ENCODE assay signal across 8 cellular contexts in the genomic region with DNA sequence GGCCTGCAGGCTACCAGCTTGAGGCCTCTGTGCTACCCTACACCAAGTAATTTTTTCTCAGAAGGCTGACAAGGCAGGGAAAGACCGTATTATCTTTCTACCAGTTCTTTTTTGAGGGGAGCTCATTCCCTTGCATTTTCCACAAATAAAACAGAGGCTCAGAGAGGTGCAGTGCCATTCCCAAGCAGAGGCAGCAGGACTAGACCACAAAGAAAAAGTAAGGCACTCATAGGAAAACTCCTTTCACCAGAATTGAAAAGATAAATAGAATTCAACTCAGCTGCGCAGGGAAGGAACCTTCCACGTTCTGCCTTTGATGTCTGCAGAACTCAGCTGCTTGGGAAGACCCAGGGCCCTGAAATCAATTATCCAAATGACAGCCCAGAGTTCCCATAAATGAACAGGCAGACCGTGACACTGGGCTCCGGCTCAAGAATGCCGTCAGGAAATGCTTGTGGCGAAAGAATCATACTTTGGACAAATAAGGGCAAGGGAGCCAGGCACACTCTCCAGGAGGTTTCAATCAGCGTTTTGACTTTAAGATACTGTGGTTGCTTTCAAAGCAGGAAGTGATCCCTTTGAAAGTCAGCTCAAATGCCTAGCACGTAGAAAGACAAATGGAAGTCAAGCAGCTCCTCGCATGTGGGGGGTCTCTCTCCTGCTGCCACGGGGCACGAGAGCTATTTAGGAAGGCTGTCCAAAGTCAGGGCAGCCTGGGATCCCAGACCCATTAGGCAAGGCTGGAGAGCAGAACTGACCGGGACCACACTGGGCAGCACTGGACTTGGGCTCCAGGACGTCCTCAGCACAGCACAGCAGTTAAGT. TPM values are rescaled to one million over a fixed set of nuclear protein-coding genes. Genes with fewer than 3 reads are reported as not detected.
DNase-seq lines count a peak whose midpoint lies in the region; ATAC-seq and TF ChIP-seq lines count a peak whose summit lies in the region.

No MANE protein-coding gene starts in this region.

- H4K5ac ChIP-seq in IMR-90 (ENCODE audit: low read depth, low read length) = peak overlapping the region; percentile 90

- peak overlapping the region; percentile 71 for H3K4me2 ChIP-seq in IMR-90 (ENCODE audit: low read depth, low read length)

- intact Hi-C loops in IMR-90 (cut with micrococcal nuclease) = loop anchor here (2.0 kb wide), 1 partner anchor 14 kb away; a partner anchor contains a TSS
- intact Hi-C loops in heart right ventricle (cut with DNase I) = loop anchor here in 2 of 10 donors (2.0 to 5.0 kb wide), 2 partner anchors 16 to 36 kb away; no protein-coding TSS in a partner anchor
- intact Hi-C loops in psoas muscle (cut with DNase I) = no loop called here

- H3K18ac ChIP-seq in IMR-90 (ENCODE audit: low read depth, low read length) = peak overlapping the region; percentile 87

- no peaks in the 10 kb centered on the region for H3K27me3 ChIP-seq in IMR-90 (ENCODE audit: control insufficient read depth, insufficient read depth, low read length)
- H3K27me3 ChIP-seq in adipocyte (replicated peaks; ENCODE audit: control insufficient read depth, insufficient read depth, low read length) = no peaks in the 10 kb centered on the region
- H3K27me3 ChIP-seq in heart right ventricle = no peaks in the 10 kb centered on the region
- no peaks in the 10 kb centered on the region for H3K27me3 ChIP-seq in psoas muscle (ENCODE audit: insufficient read depth in 3 of 3, low read length in 2 of 3)

- peak; percentile 84 for TF ChIP-seq POLR2A in IMR-90 (IDR thresholded peaks at IDR 0.05; ENCODE audit: low read depth, low read length)

- dilution Hi-C loops in IMR-90 (cut with HindIII; ENCODE audit: low sequenced_read_pairs, unreplicated experiment) = no loop called here

- H4K8ac ChIP-seq in IMR-90 (ENCODE audit: low read depth in 2 of 2, low read length in 2 of 2) = peak overlapping the region; percentile 96 to 97

- H2AFZ ChIP-seq in IMR-90 (replicated peaks; ENCODE audit: low read length, poor library complexity) = peak overlapping the region; percentile 79

- H2BK120ac ChIP-seq in IMR-90 (ENCODE audit: low read depth, low read length) = peak overlapping the region; percentile 97

- H4K20me1 ChIP-seq in IMR-90 (ENCODE audit: insufficient read depth, low read length) = peaks cover 16% of the 10 kb centered on the region; the same call in 1 of the 2 replicates

- peak overlapping the region; percentile 99 for H3K4ac ChIP-seq in IMR-90 (ENCODE audit: low read depth, low read length)

- POLR2A ChIA-PET in IMR-90 (lab: Charles Lee; ENCODE audit: unreplicated experiment) = interaction anchor here (0.5 to 1.1 kb wide), 4 partner anchors 14 to 263 kb away, joined by 3 to 7 read pairs (median 4); a partner anchor contains a TSS

- peak; percentile 91 for DNase-seq in AG08395 (ENCODE audit: low spot score)
- DNase-seq in IMR-90 = peak; percentile 98
- peak; percentile 98 for DNase-seq in adipocyte (ENCODE audit: low read depth)
- DNase-seq in heart right ventricle = peak; percentile 71 to 88
- DNase-seq in psoas muscle = peak; percentile 87
- DNase-seq in germinal center (ENCODE audit: low spot score) = no peak

- peak overlapping the region; percentile 87 for H2BK15ac ChIP-seq in IMR-90 (ENCODE audit: low read depth, low read length)

- TF ChIP-seq RAD21 in IMR-90 (IDR thresholded peaks at IDR 0.05; ENCODE audit: low read length) = no peak

- peaks cover 48% of the 10 kb centered on the region for H3K9me1 ChIP-seq in IMR-90 (ENCODE audit: insufficient read depth, low read length)

- peak; percentile 47 for ATAC-seq in IMR-90 (ENCODE audit: low read depth)
- peak; percentile 70 to 86 (median 82) for ATAC-seq in heart right ventricle
- ATAC-seq in psoas muscle = peak; percentile 81 to 87 (median 86)
- no peak for ATAC-seq in GM21619 (IDR thresholded peaks at IDR 0.05; ENCODE audit: unreplicated experiment)
- ATAC-seq in GM21576 (IDR thresholded peaks at IDR 0.05; ENCODE audit: unreplicated experiment) = no peak

- peaks cover 29 to 81% of the 10 kb centered on the region in 2 experiments for H3K79me1 ChIP-seq in IMR-90 (ENCODE audit: low read depth in 1 of 2, low read length in 2 of 2)

- H3K27ac ChIP-seq in IMR-90 (ENCODE audit: insufficient read depth, low read length) (peak overlapping the region; percentile 99), heart right ventricle (peak overlapping the region; percentile 87 to 99 (median 98)), psoas muscle (peak overlapping the region; percentile 89)

- TF ChIP-seq CTCF in IMR-90 (conservative IDR thresholded peaks at IDR 0.05; ENCODE audit: low read depth, low read length) (no peak), heart right ventricle (IDR thresholded peaks at IDR 0.05) (no peak), psoas muscle (IDR thresholded peaks at IDR 0.05) (no peak)

- H2BK5ac ChIP-seq in IMR-90 (ENCODE audit: low read depth, low read length, poor library complexity, severe bottlenecking) = peak overlapping the region; percentile 98

- H4K91ac ChIP-seq in IMR-90 (ENCODE audit: insufficient read depth, low read depth, low read length) = peak overlapping the region; percentile 98

- H3K56ac ChIP-seq in IMR-90 (ENCODE audit: extremely low read depth, insufficient read depth, low read length) = peak overlapping the region; percentile 99

- CTCF ChIA-PET in IMR-90 (lab: Yijun Ruan, JAX) = interaction anchor here (0.8 to 2.0 kb wide), 3 partner anchors 8 to 31 kb away, joined by 3 to 4 read pairs (median 3); no protein-coding TSS in a partner anchor

- WGBS in IMR-90 (ENCODE audit: extremely low coverage in 2 of 2, insufficient read length in 1 of 2), 2 experiments = 0% methylated on average over 2 of the region's 14 CpGs; no CpG with 5 or more reads in 1 of the 2 experiments
- 3 to 6% methylated on average over 14 of the region's 14 CpGs for WGBS in heart right ventricle, 2 donors
- WGBS in psoas muscle, 3 donors = 12 to 17% (median 13%) methylated on average over 14 of the region's 14 CpGs

- in situ Hi-C loops in IMR-90 (cut with MboI; ENCODE audit: low sequenced_read_pairs) = no loop called here

- H3K4me1 ChIP-seq in IMR-90 (ENCODE audit: control insufficient read depth, insufficient read depth, low read length) (peaks cover 51% of the 10 kb centered on the region), adipocyte (ENCODE audit: control insufficient read depth, insufficient read depth, low read length) (peaks cover 97% of the 10 kb centered on the region), heart right ventricle (peaks cover 43 to 100% (median 100%) of the 10 kb centered on the region in 9 donors), psoas muscle (peaks cover 65% of the 10 kb centered on the region)

- peak overlapping the region; percentile 94 for H2BK20ac ChIP-seq in IMR-90 (ENCODE audit: low read depth, low read length)

- H3K14ac ChIP-seq in IMR-90 (replicated peaks; ENCODE audit: low read depth, low read length) = peak overlapping the region; percentile 95

- peak overlapping the region; percentile 86 for H2AK9ac ChIP-seq in IMR-90 (replicated peaks; ENCODE audit: low read depth, low read length, poor library complexity)

- H3K4me3 ChIP-seq in IMR-90 (ENCODE audit: insufficient read depth, low read depth, low read length) (peak overlapping the region; percentile 9; the same call in 1 of the 2 replicates), adipocyte (ENCODE audit: low read length) (peak overlapping the region; percentile 71), heart right ventricle (peak overlapping the region in 7 of 10 donors; percentile 10 to 31 (median 18)), psoas muscle (peak overlapping the region; percentile 31)

- H3K36me3 ChIP-seq in IMR-90 (ENCODE audit: control insufficient read depth, insufficient read depth, low read length) (peaks cover 37% of the 10 kb centered on the region), adipocyte (ENCODE audit: control insufficient read depth, insufficient read depth, low read length, severe bottlenecking) (peaks cover 24% of the 10 kb centered on the region), heart right ventricle (peaks cover 0 to 60% (median 0%) of the 10 kb centered on the region in 9 donors), psoas muscle (ENCODE audit: insufficient read depth in 1 of 2, low read depth in 1 of 2) (peaks cover 0 to 42% of the 10 kb centered on the region in 2 donors)

- peak overlapping the region; percentile 86 for H3K9ac ChIP-seq in IMR-90 (ENCODE audit: low read depth, low read length)
- H3K9ac ChIP-seq in adipocyte (ENCODE audit: low read length) = peak overlapping the region; percentile 92

- H3K23ac ChIP-seq in IMR-90 (ENCODE audit: low read depth, low read length) = peak overlapping the region; percentile 95

- peak overlapping the region; percentile 98 for H2AK5ac ChIP-seq in IMR-90 (ENCODE audit: low read depth, low read length)

- H3K9me3 ChIP-seq in IMR-90 (ENCODE audit: control insufficient read depth, insufficient read depth, low read length) (no peaks in the 10 kb centered on the region), adipocyte (ENCODE audit: control insufficient read depth, low read length) (no peaks in the 10 kb centered on the region), heart right ventricle (no peaks in the 10 kb centered on the region), psoas muscle (no peaks in the 10 kb centered on the region)

- BruUV-seq in IMR-90 (replicated peaks; lab: Mats Ljungman, UMichigan) = no TSS peak

TF ChIP-seq in IMR-90, 13 proteins besides CTCF, POLR2A, EP300 and RAD21 (continues in another document):
- TF ChIP-seq RCOR1 (IDR thresholded peaks at IDR 0.05; ENCODE audit: insufficient replicate concordance, low read length) (no peak), BHLHE40 (IDR thresholded peaks at IDR 0.05; ENCODE audit: low read depth, low read length) (peak; percentile 79)

RNA-seq across cellular contexts. Expression of a gene that starts 14.0 kb away (rescaled TPM):
- 72.1 and 77.2 TPM in 2 replicates for total RNA-seq in IMR-90 (2012; rRNA removed)
- polyA plus RNA-seq in IMR-90 (2012; rRNA removed) = 82.8 and 88.4 TPM in 2 replicates
- polyA plus RNA-seq in IMR-90 (2012; cell fraction: cytosol; rRNA removed) = 59.8 and 83.6 TPM in 2 replicates
- polyA plus RNA-seq in IMR-90 (2012; cell fraction: nucleus; rRNA removed; ENCODE audit: low replicate concordance) = 122 and 137 TPM in 2 replicates
- total RNA-seq in heart right ventricle = 10 to 100 TPM; 21.5 to 64.9 (median 33.8) TPM
- 10 to 100 TPM; 13.6 to 16.6 TPM for polyA plus RNA-seq in heart right ventricle
- 10 to 100 TPM; 13.0 to 21.8 (median 17.9) TPM for total RNA-seq in psoas muscle
- 10 to 100 TPM in 2 of 3 donors, 1 to 10 TPM in 1; 7.4 to 16.0 (median 11.6) TPM for polyA plus RNA-seq in psoas muscle

RNA-seq across cellular contexts. Expression of a gene that starts 14.4 kb away (rescaled TPM):
- 18.8 and 19.4 TPM in 2 replicates for total RNA-seq in IMR-90 (2012; rRNA removed)
- 24.3 and 24.9 TPM in 2 replicates for polyA plus RNA-seq in IMR-90 (2012; rRNA removed)
- 17.0 and 19.0 TPM in 2 replicates for polyA plus RNA-seq in IMR-90 (2012; cell fraction: cytosol; rRNA removed)
- 49.8 and 61.5 TPM in 2 replicates for polyA plus RNA-seq in IMR-90 (2012; cell fraction: nucleus; rRNA removed; ENCODE audit: low replicate concordance)
- total RNA-seq in heart right ventricle = 10 to 100 TPM; 50.9 to 58.8 (median 55.8) TPM
- 10 to 100 TPM; 13.7 to 17.8 TPM for polyA plus RNA-seq in heart right ventricle
- total RNA-seq in psoas muscle = 10 to 100 TPM; 41.7 to 50.8 (median 46.3) TPM
- polyA plus RNA-seq in psoas muscle = 10 to 100 TPM; 13.5 to 45.0 (median 14.4) TPM

Comparison
In these comparisons a context has a peak if more than half of its experiments do, and no peak if none do; other contexts are left out.
1. ATAC-seq: peak in IMR-90 (single experiment), heart right ventricle (8 of 8) and psoas muscle (4 of 4); none in GM21619 (single experiment) and GM21576 (single experiment).
2. H3K4me3 ChIP-seq: peak in every context shown above with its lines; median percentile 71 in adipocyte; 31 in psoas muscle; 18 in heart right ventricle; 9 in IMR-90.
3. Peak in every context shown above with its lines, with median percentiles within 50 percentile points of each other: H3K27ac ChIP-seq.